In genomic region chr4:86302242-86302641, GRCh38 we compare ENCODE assay signal across 9 cellular contexts. TPM values are rescaled to one million over a fixed set of nuclear protein-coding genes. Genes with fewer than 3 reads are reported as not detected.
DNase-seq lines count a peak whose midpoint lies in the region; ATAC-seq and TF ChIP-seq lines count a peak whose summit lies in the region.
"Had no signal": no experiment of that assay in that cellular context is flagged by ENCODE, and none has a peak within 500 bp of the region (broad histone marks: within the 10 kb centered on the region; RNA-seq: fewer than 3 reads in every experiment).

No MANE protein-coding gene starts in this region.

- no peak overlapping the region for H4K8ac ChIP-seq in H9 (replicated peaks; ENCODE audit: insufficient read length, low read depth, low read length)

- DNase-seq in H9 (peak; percentile 31), NCI-H69 (lab: John Stamatoyannopoulos, UW) (peak; percentile 90), fibroblast of the aortic adventitia (ENCODE audit: low read depth) (peak; percentile 80), nucleus accumbens (lab: John Stamatoyannopoulos, UW) (peak in 49 of 56 donors; percentile 8 to 83 (median 47)), omental fat pad (ENCODE audit: low spot score) (no peak)

- no peak overlapping the region for H2BK120ac ChIP-seq in H9 (ENCODE audit: low read depth, low read length, poor library complexity, severe bottlenecking)

- no peaks in the 10 kb centered on the region for H4K20me1 ChIP-seq in H9 (ENCODE audit: control insufficient read depth, insufficient read depth, insufficient read length)

- H3K23me2 ChIP-seq in H9 (ENCODE audit: insufficient read length, low read depth, low read length, poor library complexity, severe bottlenecking), result no peaks in the 10 kb centered on the region

- no peak overlapping the region for H2BK5ac ChIP-seq in H9 (ENCODE audit: insufficient read length, low read length)

- H4K5ac ChIP-seq in H9 (ENCODE audit: insufficient read length, low read depth, low read length), result no peak overlapping the region

- no peak overlapping the region for H2BK12ac ChIP-seq in H9 (ENCODE audit: insufficient read length, low read depth, low read length)

- TF ChIP-seq CTCF in H9 (conservative IDR thresholded peaks at IDR 0.05) (no peak), fibroblast of the aortic adventitia (IDR thresholded peaks at IDR 0.05; ENCODE audit: insufficient read depth, low read length) (no peak), omental fat pad (IDR thresholded peaks at IDR 0.05) (no peak)

- H3K4me3 ChIP-seq in fibroblast of the aortic adventitia (ENCODE audit: low read depth, low read length), result no peak overlapping the region

- no peak overlapping the region for H3K9ac ChIP-seq in H9 (ENCODE audit: extremely low read depth, insufficient read length, low read length)

- no peaks in the 10 kb centered on the region for H3K79me1 ChIP-seq in H9 (ENCODE audit: insufficient read depth, low read depth, low read length, poor library complexity, severe bottlenecking)

- H3K27ac ChIP-seq in H9 (ENCODE audit: insufficient read length, low read depth, low read length), result no peak overlapping the region
- H3K27ac ChIP-seq: HL-60 had no signal

- no peak overlapping the region for H2AFZ ChIP-seq in H9 (ENCODE audit: low read length)

- H3K56ac ChIP-seq in H9 (ENCODE audit: insufficient read length, low read depth, low read length), result no peak overlapping the region

- no peak for ATAC-seq in HG02678 (IDR thresholded peaks at IDR 0.05; ENCODE audit: unreplicated experiment)
- ATAC-seq in HG02884 (IDR thresholded peaks at IDR 0.05; ENCODE audit: unreplicated experiment), result no peak
- ATAC-seq in HG03571 (IDR thresholded peaks at IDR 0.05; ENCODE audit: unreplicated experiment), result no peak
- ATAC-seq in omental fat pad (ENCODE audit: low FRiP score), result no peak

- no peak overlapping the region for H3K18ac ChIP-seq in H9 (ENCODE audit: insufficient read length, low read depth, low read length)

- H3K27me3 ChIP-seq in H9 (ENCODE audit: insufficient read depth, low read length), result no peaks in the 10 kb centered on the region

- no peak overlapping the region; a peak in 1 of 7 replicates for H3K27ac Mint-ChIP-seq in H9

- H3K4ac ChIP-seq in H9 (ENCODE audit: low read depth, low read length), result no peak overlapping the region

- no peak overlapping the region for H3T11ph ChIP-seq in H9 (ENCODE audit: low read length)

- H3K23ac ChIP-seq in H9 (ENCODE audit: insufficient read length, low read depth, low read length), result no peak overlapping the region

- H4K91ac ChIP-seq in H9 (ENCODE audit: insufficient read length, low read depth, low read length), result no peak overlapping the region

- no peaks in the 10 kb centered on the region for H3K4me1 ChIP-seq in H9 (ENCODE audit: insufficient read depth, low read length)

- H3K36me3 Mint-ChIP-seq in H9 (ENCODE audit: insufficient read depth in 1 of 3, low read depth in 3 of 3), result peaks cover 0 to 9% (median 6%) of the 10 kb centered on the region in 3 experiments; a peak in 3 of 7 replicates

- peaks cover 5 to 8% of the 10 kb centered on the region in 2 experiments for H3K4me1 Mint-ChIP-seq in H9

- no peaks in the 10 kb centered on the region for H3K9me3 ChIP-seq in H9 (ENCODE audit: control insufficient read depth, low read depth, low read length)

- no peak overlapping the region for H2AK5ac ChIP-seq in H9 (ENCODE audit: insufficient read length, low read length)

- no peak overlapping the region for H3K4me2 ChIP-seq in H9 (ENCODE audit: insufficient read depth, insufficient read length, low read length)

- no CpG with 5 or more reads among the region's 4 CpGs for WGBS in H9 (ENCODE audit: extremely low coverage, insufficient read length, low lambda C conversion rate)

- H3K79me2 ChIP-seq in H9 (ENCODE audit: insufficient read depth, low read length), result no peaks in the 10 kb centered on the region

- H3K4me3 Mint-ChIP-seq in H9, result no peak overlapping the region

- no peak overlapping the region for H3K14ac ChIP-seq in H9 (ENCODE audit: insufficient read depth, low read length)

- no peak overlapping the region for H2BK20ac ChIP-seq in H9 (ENCODE audit: low read depth, low read length, poor library complexity, severe bottlenecking)

- no peak overlapping the region for H2BK15ac ChIP-seq in H9 (ENCODE audit: low read depth, low read length)

- H3K9me3 Mint-ChIP-seq in H9, result peaks cover 5 to 13% of the 10 kb centered on the region in 2 experiments; a peak in 3 of 5 replicates

- H3K27me3 Mint-ChIP-seq in H9 (ENCODE audit: low read depth), result no peaks in the 10 kb centered on the region

RNA-seq across cellular contexts. Expression of gene MAPK10, which starts 57.6 kb away (rescaled TPM):
- 4.6 and 4.7 TPM in 2 replicates for total RNA-seq in H9 (2021)
- 48.2 and 69.6 TPM in 2 replicates for total RNA-seq in fibroblast of the aortic adventitia (ENCODE audit: low replicate concordance)
- total RNA-seq in omental fat pad, result 10 to 100 TPM; 38.5 to 51.3 (median 41.4) TPM
